ENCODE assay signal across 1 cellular context in genomic region chr1:228156518-228156875, GRCh38.
TF ChIP-seq lines count a peak whose summit lies in the region.

No MANE protein-coding gene starts in this region.

TF ChIP-seq in H1, 55 proteins besides CTCF, POLR2A, EP300 and RAD21:
- TF ChIP-seq MAX (IDR thresholded peaks at IDR 0.05) (no peak), KDM1A (IDR thresholded peaks at IDR 0.05; ENCODE audit: borderline replicate concordance, low read length) (no peak)
